1 cellular context compared by ENCODE assay signal in the genomic region with DNA sequence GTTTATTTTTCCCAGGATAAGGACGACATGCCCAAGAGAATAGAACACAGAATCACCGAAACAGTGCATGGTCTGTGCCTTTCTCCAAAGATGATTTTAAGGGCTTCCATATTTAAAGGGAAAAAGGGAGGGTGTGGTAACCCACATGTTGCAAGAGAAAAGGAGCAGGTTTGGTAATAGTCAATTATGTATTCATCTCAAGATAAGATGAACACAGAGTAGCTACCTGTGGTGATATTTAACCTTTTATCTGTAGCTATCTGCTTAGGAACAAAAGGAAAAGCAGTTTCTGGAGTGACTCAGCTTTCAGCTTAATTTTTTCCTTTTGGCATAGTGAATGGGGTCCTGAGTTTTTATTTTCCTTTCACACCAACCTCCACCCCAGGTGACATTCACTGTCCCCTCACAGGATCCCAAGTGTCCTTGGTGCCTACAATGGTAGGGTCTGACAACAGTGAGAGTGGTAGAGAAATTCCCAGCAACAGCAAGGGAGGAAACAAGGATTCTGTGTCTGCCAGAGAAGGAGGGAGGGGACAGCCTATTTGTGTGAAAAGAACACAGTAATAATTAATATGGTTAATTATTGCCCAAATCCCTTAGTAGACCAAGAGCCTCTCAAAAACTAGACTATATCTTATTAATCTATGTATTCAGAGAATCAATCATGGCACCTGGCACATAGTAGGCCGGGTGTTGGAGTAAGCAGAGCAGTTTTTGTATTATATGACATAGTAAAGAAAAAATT.
TF ChIP-seq lines count a peak whose summit lies in the region.

No MANE protein-coding gene starts in this region.

TF ChIP-seq in HEK293, 187 proteins besides CTCF, POLR2A, EP300 and RAD21 (continued from another document):
- TF ChIP-seq ZNF112 (tag by site-specific recombination; IDR thresholded peaks at IDR 0.05): no peak
